20 cellular contexts compared by ENCODE assay signal in the genomic region with DNA sequence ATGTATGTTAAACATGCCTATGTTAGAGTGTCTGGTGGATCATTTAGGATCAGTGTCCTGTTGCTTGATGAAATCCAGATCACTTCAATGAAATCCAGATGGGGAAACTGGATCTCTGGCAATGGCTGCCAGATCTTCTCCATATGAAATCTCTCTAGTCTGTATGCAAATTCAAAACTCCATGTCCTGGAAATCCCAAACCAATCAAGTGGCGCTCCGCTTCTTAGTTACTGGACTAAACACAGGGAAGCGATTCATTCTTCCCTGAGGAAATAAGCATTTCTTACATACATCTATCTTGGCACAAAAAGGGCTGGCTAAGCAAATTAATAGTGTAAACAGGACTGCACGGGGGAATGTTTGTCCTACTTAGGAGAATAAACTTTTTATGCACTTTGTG.
DNase-seq lines count a peak whose midpoint lies in the region; ATAC-seq, FAIRE-seq and TF ChIP-seq lines count a peak whose summit lies in the region.
"Had no signal": no experiment of that assay in that cellular context is flagged by ENCODE, and none has a peak within 500 bp of the region (broad histone marks: within the 10 kb centered on the region; RNA-seq: fewer than 3 reads in every experiment).

No MANE protein-coding gene starts in this region.

- H3K4me1 ChIP-seq in BE2C (peaks cover 18% of the 10 kb centered on the region), endothelial cell of umbilical vein (ENCODE audit: control insufficient read depth, extremely low read depth, insufficient read depth, low read length) (no peaks in the 10 kb centered on the region), neuronal stem cell (ENCODE audit: control insufficient read depth in 2 of 2, insufficient read depth in 1 of 2, low read depth in 1 of 2, low read length in 2 of 2) (no peaks in the 10 kb centered on the region)

- H3K27ac Mint-ChIP-seq in osteocyte (ENCODE audit: unreplicated experiment) = no peak overlapping the region
- H3K27ac Mint-ChIP-seq: CD8-positive, alpha-beta T cell; HFFc6 had no signal

- H4K20me1 ChIP-seq in endothelial cell of umbilical vein (replicated peaks; ENCODE audit: control insufficient read depth, extremely low read depth, insufficient read depth, low read length) = no peaks in the 10 kb centered on the region

- no peak overlapping the region for H3K4ac ChIP-seq in neuronal stem cell (ENCODE audit: low read length)

- no peak overlapping the region for H3K18ac ChIP-seq in neuronal stem cell (ENCODE audit: low read length)

- H3K4me3 ChIP-seq in BE2C (ENCODE audit: low read depth, low read length) (no peak overlapping the region), endothelial cell of umbilical vein (replicated peaks in 1 of 3; ENCODE audit: insufficient read depth in 1 of 3, low read depth in 1 of 3, low read length in 3 of 3) (no peak overlapping the region), neuronal stem cell (ENCODE audit: low read length in 2 of 2) (no peak overlapping the region)
- H3K4me3 ChIP-seq: GM12878 had no signal

- no peak overlapping the region for H2BK12ac ChIP-seq in neuronal stem cell (ENCODE audit: low read length)

- no peak overlapping the region for H2AFZ ChIP-seq in endothelial cell of umbilical vein (ENCODE audit: low read depth, low read length)
- H2AFZ ChIP-seq in neuronal stem cell (ENCODE audit: low read length) = no peak overlapping the region

- H2AK5ac ChIP-seq in neuronal stem cell (ENCODE audit: low read depth, low read length) = no peak overlapping the region

- POLR2A ChIA-PET in endothelial cell of umbilical vein (lab: Charles Lee) = no interaction called here

- H3K36me3 ChIP-seq in BE2C = no peaks in the 10 kb centered on the region
- H3K36me3 ChIP-seq in endothelial cell of umbilical vein (ENCODE audit: control insufficient read depth in 2 of 2, extremely low read depth in 1 of 2, insufficient read depth in 2 of 2, low read length in 2 of 2) = no peaks in the 10 kb centered on the region
- H3K36me3 ChIP-seq in neuronal stem cell (replicated peaks in 1 of 2; ENCODE audit: control insufficient read depth in 2 of 2, insufficient read depth in 2 of 2, low read length in 2 of 2) = peaks cover 2 to 4% of the 10 kb centered on the region in 2 donors

- no peak overlapping the region for H3K14ac ChIP-seq in neuronal stem cell (ENCODE audit: low read length)

- no TSS peak for BruUV-seq in endothelial cell of umbilical vein (replicated peaks; lab: Mats Ljungman, UMichigan)

- H3K9me3 ChIP-seq in BE2C (no peaks in the 10 kb centered on the region), endothelial cell of umbilical vein (replicated peaks; ENCODE audit: control insufficient read depth, insufficient read depth, low read length) (no peaks in the 10 kb centered on the region), neuronal stem cell (replicated peaks in 1 of 2; ENCODE audit: control insufficient read depth in 2 of 2, insufficient read depth in 1 of 2, low read depth in 1 of 2, low read length in 2 of 2) (no peaks in the 10 kb centered on the region)

- no peaks in the 10 kb centered on the region for H3K79me1 ChIP-seq in neuronal stem cell (ENCODE audit: low read depth, low read length)

- H3K23ac ChIP-seq in neuronal stem cell (ENCODE audit: low read depth, low read length, poor library complexity) = no peak overlapping the region

- H3K9ac ChIP-seq in endothelial cell of umbilical vein (replicated peaks; ENCODE audit: extremely low read depth, insufficient read depth, low read length) = no peak overlapping the region
- no peak overlapping the region for H3K9ac ChIP-seq in neuronal stem cell (ENCODE audit: low read depth, low read length, poor library complexity)

- H3K79me2 ChIP-seq in endothelial cell of umbilical vein (ENCODE audit: control insufficient read depth, insufficient read depth, low read length) = no peaks in the 10 kb centered on the region

- H4K91ac ChIP-seq in neuronal stem cell (ENCODE audit: low read depth, low read length, poor library complexity) = no peak overlapping the region

- peaks cover 1% of the 10 kb centered on the region for H3K36me3 Mint-ChIP-seq in osteocyte (ENCODE audit: unreplicated experiment)

- H3K27ac ChIP-seq in endothelial cell of umbilical vein (ENCODE audit: insufficient read depth, low read depth, low read length) = no peak overlapping the region
- H3K27ac ChIP-seq in neuronal stem cell (replicated peaks; ENCODE audit: low read length) = no peak overlapping the region

- no peak overlapping the region for H2BK120ac ChIP-seq in neuronal stem cell (ENCODE audit: low read depth, low read length)

- H3K4me2 ChIP-seq in endothelial cell of umbilical vein (ENCODE audit: insufficient read depth, low read length) = no peak overlapping the region
- H3K4me2 ChIP-seq in neuronal stem cell (ENCODE audit: insufficient read depth, low read length, poor library complexity, severe bottlenecking) = no peak overlapping the region

- no peak for TF ChIP-seq POLR2A in endothelial cell of umbilical vein (IDR thresholded peaks at IDR 0.05; ENCODE audit: low read depth, low read length)

- no peak overlapping the region for H2BK5ac ChIP-seq in neuronal stem cell (ENCODE audit: low read length)

- FAIRE-seq in endothelial cell of umbilical vein (lab: Jason Lieb, UNC) = no peak
- FAIRE-seq: D721Med, GM12878 had no signal

- H3K27me3 Mint-ChIP-seq in osteocyte (ENCODE audit: unreplicated experiment) = no peaks in the 10 kb centered on the region

- H4K8ac ChIP-seq in neuronal stem cell (ENCODE audit: low read depth, low read length) = no peak overlapping the region

- ATAC-seq in HG02970 (IDR thresholded peaks at IDR 0.05; ENCODE audit: low FRiP score, unreplicated experiment) = no peak
- ATAC-seq: CD8-positive, alpha-beta T cell; GM12878; Right ventricle myocardium inferior had no signal

- intact Hi-C loops in endothelial cell of umbilical vein (cut with micrococcal nuclease) = no loop called here

- dilution Hi-C loops in endothelial cell of umbilical vein (cut with MboI; ENCODE audit: extremely low pct_ligation_motif_present, low sequenced_read_pairs) = no loop called here

- DNase-seq in BE2C (peak; percentile 37), NCI-H69 (lab: John Stamatoyannopoulos, UW) (peak; percentile 49), endothelial cell of umbilical vein (ENCODE audit: low read depth, low spot score) (peak; percentile 1), left kidney (ENCODE audit: low read depth, low spot score) (peak; percentile 8), neuronal stem cell (ENCODE audit: low spot score) (no peak), osteocyte (ENCODE audit: extremely low spot score, unreplicated experiment) (no peak), NCI-H748 treated with DMSO at 0.1 percent for 48 hours (lab: John Stamatoyannopoulos, UW) (no peak)
- DNase-seq: ACHN; CD8-positive, alpha-beta T cell; DND-41; GDM1; GOT3; HFFc6; KBM-7; NCI-H1092; NCI-H2081 treated with DMSO at 0.1 percent for 48 hours had no signal

- no peak for TF ChIP-seq CTCF in BE2C (IDR thresholded peaks at IDR 0.05; ENCODE audit: low read depth, low read length)
- no peak for TF ChIP-seq CTCF in endothelial cell of umbilical vein (IDR thresholded peaks at IDR 0.05; ENCODE audit: extremely low read depth in 1 of 2, insufficient read depth in 1 of 2, low read depth in 1 of 2, low read length in 2 of 2)
- no peak for TF ChIP-seq CTCF in osteocyte (IDR thresholded peaks at IDR 0.05)

- H3K9me3 Mint-ChIP-seq in osteocyte (ENCODE audit: unreplicated experiment) = peaks cover 11% of the 10 kb centered on the region
- H3K9me3 Mint-ChIP-seq: CD8-positive, alpha-beta T cell; HFFc6 had no signal

- H3K27me3 ChIP-seq in BE2C = no peaks in the 10 kb centered on the region
- no peaks in the 10 kb centered on the region for H3K27me3 ChIP-seq in endothelial cell of umbilical vein (ENCODE audit: control insufficient read depth in 2 of 2, insufficient read depth in 2 of 2, low read length in 2 of 2)
- peaks cover 0 to 6% (median 0%) of the 10 kb centered on the region in 3 experiments for H3K27me3 ChIP-seq in neuronal stem cell (ENCODE audit: control insufficient read depth in 3 of 3, insufficient read depth in 3 of 3, low read depth in 1 of 3, low read length in 3 of 3)

- no CpG with 5 or more reads among the region's 4 CpGs for WGBS in neuronal stem cell (ENCODE audit: extremely low coverage in 2 of 2, insufficient read length in 2 of 2, insufficient replicate concordance in 1 of 2), 2 donors

- CTCF ChIA-PET in endothelial cell of umbilical vein (lab: Charles Lee) = interaction anchor here (0.7 kb wide), 1 partner anchor 59 kb away, joined by 3 read pairs; no protein-coding TSS in a partner anchor

- no peak overlapping the region for H2BK15ac ChIP-seq in neuronal stem cell (ENCODE audit: low read length)

- H3K4me3 Mint-ChIP-seq in osteocyte (ENCODE audit: unreplicated experiment) = no peak overlapping the region
- H3K4me3 Mint-ChIP-seq: CD8-positive, alpha-beta T cell; HFFc6 had no signal

- peaks cover 2% of the 10 kb centered on the region for H3K4me1 Mint-ChIP-seq in osteocyte (ENCODE audit: unreplicated experiment)

- no peaks in the 10 kb centered on the region for H3K9me1 ChIP-seq in endothelial cell of umbilical vein (replicated peaks; ENCODE audit: control insufficient read depth, extremely low read depth, insufficient read depth, low read length)

TF ChIP-seq in endothelial cell of umbilical vein, 7 proteins besides CTCF, POLR2A, EP300 and RAD21:
- TF ChIP-seq POLR2AphosphoS5 (IDR thresholded peaks at IDR 0.05; ENCODE audit: insufficient read depth, low read depth, low read length) (no peak), EZH2 (IDR thresholded peaks at IDR 0.05; ENCODE audit: borderline replicate concordance, low read depth, low read length, severe bottlenecking) (no peak), FOS (IDR thresholded peaks at IDR 0.05; ENCODE audit: borderline replicate concordance, insufficient read depth, low read length) (no peak), MYC (IDR thresholded peaks at IDR 0.05; ENCODE audit: low read depth, low read length) (no peak), JUN (IDR thresholded peaks at IDR 0.05; ENCODE audit: borderline replicate concordance, insufficient read depth, insufficient read length, low read depth) (no peak), GATA2 (IDR thresholded peaks at IDR 0.05; ENCODE audit: insufficient read depth, insufficient read length, low read depth, low read length) (no peak), MAX (IDR thresholded peaks at IDR 0.05; ENCODE audit: insufficient read depth, insufficient read length) (no peak)

Comparison
In these comparisons a context has a peak if more than half of its experiments do, and no peak if none do; other contexts are left out.
1. DNase-seq: peak in BE2C (single experiment), NCI-H69 (single experiment), endothelial cell of umbilical vein (single experiment) and left kidney (single experiment); none in neuronal stem cell (single experiment), osteocyte (single experiment) and NCI-H748 treated with DMSO at 0.1 percent for 48 hours (single experiment).